1 cellular context compared by ENCODE assay signal in the genomic region with DNA sequence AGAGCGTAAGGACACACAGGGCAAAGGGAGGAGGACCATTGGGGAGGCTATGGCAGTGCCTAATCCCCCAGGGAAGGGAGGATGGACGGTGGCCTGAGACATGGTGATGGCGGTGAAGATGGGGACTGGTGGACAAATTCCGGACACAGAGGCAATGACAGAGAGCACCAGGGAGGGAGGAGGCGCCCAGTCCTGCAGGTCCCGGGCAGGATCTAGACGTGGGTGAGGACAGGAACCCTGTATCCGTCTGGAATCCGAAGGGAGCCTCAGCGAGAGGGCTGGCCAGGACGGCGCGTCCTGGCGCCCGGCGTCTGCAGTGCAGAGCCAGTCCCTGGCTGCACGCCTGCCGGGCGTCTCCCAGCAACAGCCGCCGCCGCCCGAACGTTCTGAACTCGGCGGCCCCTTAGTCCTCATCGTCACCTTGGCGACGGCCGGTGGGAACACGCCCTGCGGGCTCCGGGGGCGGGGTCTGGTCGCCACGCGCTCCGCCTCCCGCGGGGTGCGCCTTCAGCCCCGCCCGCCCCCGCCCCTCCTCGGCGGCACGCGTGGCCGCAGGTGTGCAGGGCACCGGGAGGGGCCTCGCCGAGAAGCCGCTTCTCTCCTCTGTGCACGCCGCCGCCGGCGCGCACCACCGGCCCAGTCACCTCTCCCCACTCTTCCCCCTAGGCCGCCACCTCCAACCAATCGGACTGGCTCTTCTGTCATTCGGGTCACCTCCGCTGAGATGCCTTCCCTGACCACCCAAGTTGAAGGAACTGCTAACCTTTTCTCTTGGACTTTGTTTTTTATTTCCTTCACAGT.
TF ChIP-seq lines count a peak whose summit lies in the region.

No MANE protein-coding gene starts in this region.

TF ChIP-seq in H1, 55 proteins besides CTCF, POLR2A, EP300 and RAD21 (continued from another document):
- TF ChIP-seq TEAD4 (IDR thresholded peaks at IDR 0.05; ENCODE audit: low read depth, low read length): no peak
- TF ChIP-seq NANOG (IDR thresholded peaks at IDR 0.05; ENCODE audit: insufficient read depth, low read depth, low read length, poor library complexity, severe bottlenecking): no peak
- no peak for TF ChIP-seq TAF7 (optimal IDR thresholded peaks at IDR 0.05; ENCODE audit: borderline replicate concordance, low read depth, low read length)
- TF ChIP-seq EZH2 (IDR thresholded peaks at IDR 0.05; ENCODE audit: low read depth, low read length, severe bottlenecking): no peak
- TF ChIP-seq GTF2F1 (IDR thresholded peaks at IDR 0.05; ENCODE audit: borderline replicate concordance, low read depth, low read length): no peak
- peak; percentile 61; the same call in 1 of the 2 replicates for TF ChIP-seq BACH1 (IDR thresholded peaks at IDR 0.05; ENCODE audit: low read length)
- TF ChIP-seq KDM4A (IDR thresholded peaks at IDR 0.05; ENCODE audit: low read depth, low read length, severe bottlenecking): peak; percentile 72
- TF ChIP-seq RNF2 (IDR thresholded peaks at IDR 0.05; ENCODE audit: borderline replicate concordance, low read depth, low read length, missing control alignments, poor library complexity, severe bottlenecking): no peak
- no peak for TF ChIP-seq RXRA (IDR thresholded peaks at IDR 0.05; ENCODE audit: insufficient read depth, low read depth, low read length)
- no peak for TF ChIP-seq RBBP5 (IDR thresholded peaks at IDR 0.05; ENCODE audit: borderline replicate concordance, low read depth, low read length)
- TF ChIP-seq NRF1 (IDR thresholded peaks at IDR 0.05; ENCODE audit: low read depth, low read length): no peak
- TF ChIP-seq ZNF274 (IDR thresholded peaks at IDR 0.05; ENCODE audit: borderline replicate concordance, extremely low read depth, low read length): no peak
- peak; percentile 62; the same call in 1 of the 2 replicates for TF ChIP-seq TBP (IDR thresholded peaks at IDR 0.05; ENCODE audit: low read depth, low read length)
- peak; percentile 16; the same call in 1 of the 2 replicates for TF ChIP-seq ATF2 (IDR thresholded peaks at IDR 0.05; ENCODE audit: low read length)
- TF ChIP-seq SIX5 (IDR thresholded peaks at IDR 0.05; ENCODE audit: low read depth, low read length): no peak
- no peak for TF ChIP-seq SP1 (IDR thresholded peaks at IDR 0.05; ENCODE audit: low read depth, low read length)
- TF ChIP-seq, protein P1, sequence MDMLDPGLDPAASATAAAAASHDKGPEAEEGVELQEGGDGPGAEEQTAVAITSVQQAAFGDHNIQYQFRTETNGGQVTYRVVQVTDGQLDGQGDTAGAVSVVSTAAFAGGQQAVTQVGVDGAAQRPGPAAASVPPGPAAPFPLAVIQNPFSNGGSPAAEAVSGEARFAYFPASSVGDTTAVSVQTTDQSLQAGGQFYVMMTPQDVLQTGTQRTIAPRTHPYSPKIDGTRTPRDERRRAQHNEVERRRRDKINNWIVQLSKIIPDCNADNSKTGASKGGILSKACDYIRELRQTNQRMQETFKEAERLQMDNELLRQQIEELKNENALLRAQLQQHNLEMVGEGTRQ (IDR thresholded peaks at IDR 0.05; ENCODE audit: low read length): no peak
- TF ChIP-seq CREB1 (IDR thresholded peaks at IDR 0.05): peak; percentile 74
- TF ChIP-seq FOSL1 (IDR thresholded peaks at IDR 0.05; ENCODE audit: insufficient read depth, low read depth, low read length): no peak
- peak; percentile 84 to 94; a peak in 2 of 4 replicates for TF ChIP-seq SIN3A (conservative IDR thresholded peaks at IDR 0.05 in 1 of 2, IDR thresholded peaks at IDR 0.05 in 1 of 2; ENCODE audit: low read depth in 1 of 2, low read length in 2 of 2)
- no peak for TF ChIP-seq SUZ12 (IDR thresholded peaks at IDR 0.05; ENCODE audit: low read length)
- TF ChIP-seq ASH2L (IDR thresholded peaks at IDR 0.05; ENCODE audit: low read length): peak; percentile 36
